In the genomic region with DNA sequence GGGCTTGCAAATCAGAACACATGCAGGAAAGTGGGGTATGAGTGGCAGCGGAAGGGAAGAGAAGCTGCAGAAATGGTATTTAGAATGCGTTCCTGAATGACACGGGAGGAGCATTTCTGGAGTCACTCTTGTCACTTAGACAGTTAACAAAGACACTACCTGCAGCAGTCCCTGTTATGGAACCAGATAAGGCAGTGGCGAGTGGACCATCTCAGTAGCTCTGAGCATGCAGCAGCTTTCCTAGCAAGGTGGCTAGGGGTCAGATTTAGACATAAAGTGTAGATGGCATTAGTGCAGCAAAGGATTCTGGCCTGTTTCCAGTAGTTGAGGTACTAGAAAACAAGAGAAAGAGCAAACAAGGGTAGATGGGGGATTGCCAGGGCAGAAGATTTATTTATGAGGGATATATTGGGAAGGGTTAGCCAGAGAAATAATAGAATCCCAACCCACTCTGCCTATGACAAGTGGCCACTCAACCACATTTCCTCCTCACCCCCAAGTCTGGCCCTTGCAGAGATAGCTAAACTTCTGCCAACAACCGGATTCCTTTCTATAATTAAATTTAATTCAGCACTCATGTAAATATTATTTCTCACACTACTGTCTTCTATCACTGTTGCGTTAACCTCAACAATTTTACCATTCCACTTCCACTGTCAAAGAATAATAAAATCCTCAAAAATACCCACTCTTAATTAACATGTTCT, we compare ENCODE assay signal across 22 cellular contexts.
DNase-seq lines count a peak whose midpoint lies in the region; ATAC-seq and TF ChIP-seq lines count a peak whose summit lies in the region.
"Had no signal": no experiment of that assay in that cellular context is flagged by ENCODE, and none has a peak within 500 bp of the region (broad histone marks: within the 10 kb centered on the region; RNA-seq: fewer than 3 reads in every experiment).

No MANE protein-coding gene starts in this region.

- no peak overlapping the region for H3K27ac ChIP-seq in right cardiac atrium (ENCODE audit: low read length)
- H3K27ac ChIP-seq in vagina = no peak overlapping the region
- no peak overlapping the region for H3K27ac ChIP-seq in ovary
- H3K27ac ChIP-seq: PC-9, psoas muscle, SJCRH30, skin epidermis had no signal

- no peaks in the 10 kb centered on the region for H3K36me3 ChIP-seq in vagina
- H3K36me3 ChIP-seq in ovary = no peaks in the 10 kb centered on the region
- H3K36me3 ChIP-seq: SJCRH30 had no signal

- 67% methylated on average over 6 of the region's 6 CpGs for WGBS in right cardiac atrium
- WGBS in ovary, 3 donors = 65 to 74% (median 70%) methylated on average over 6 of the region's 6 CpGs

- H3K4me3 ChIP-seq in right cardiac atrium (ENCODE audit: low read length) = no peak overlapping the region
- H3K4me3 ChIP-seq in vagina = no peak overlapping the region
- H3K4me3 ChIP-seq in ovary = no peak overlapping the region
- H3K4me3 ChIP-seq: mucosa of descending colon, PC-9, psoas muscle, SJCRH30, skin epidermis had no signal

- TF ChIP-seq POLR2A in vagina (IDR thresholded peaks at IDR 0.05) (no peak), ovary (IDR thresholded peaks at IDR 0.05) (no peak)

- TF ChIP-seq EP300 in ovary (IDR thresholded peaks at IDR 0.05) = no peak

- H3K27me3 ChIP-seq in right cardiac atrium (ENCODE audit: control insufficient read depth, insufficient read depth) = no peaks in the 10 kb centered on the region
- H3K27me3 ChIP-seq in vagina = no peaks in the 10 kb centered on the region
- no peaks in the 10 kb centered on the region for H3K27me3 ChIP-seq in ovary
- H3K27me3 ChIP-seq: SJCRH30 had no signal

- H3K4me1 ChIP-seq in right cardiac atrium (ENCODE audit: control insufficient read depth, insufficient read depth, low read length) (peaks cover 12% of the 10 kb centered on the region), vagina (no peaks in the 10 kb centered on the region), ovary (ENCODE audit: insufficient read depth) (peaks cover 10% of the 10 kb centered on the region)

- H3K9me3 ChIP-seq in right cardiac atrium (ENCODE audit: control insufficient read depth, low read length) = no peaks in the 10 kb centered on the region
- no peaks in the 10 kb centered on the region for H3K9me3 ChIP-seq in vagina
- no peaks in the 10 kb centered on the region for H3K9me3 ChIP-seq in ovary
- H3K9me3 ChIP-seq: mucosa of descending colon, psoas muscle, SJCRH30 had no signal

- TF ChIP-seq CTCF in vagina (IDR thresholded peaks at IDR 0.05) (no peak), ovary (IDR thresholded peaks at IDR 0.05) (no peak)

- DNase-seq in Right ventricle myocardium superior = no peak
- no peak for DNase-seq in cardiac septum (ENCODE audit: low spot score)
- peak; percentile 59 for DNase-seq in SK-N-DZ (ENCODE audit: low spot score)
- no peak for DNase-seq in right cardiac atrium
- no peak for DNase-seq in vagina (ENCODE audit: extremely low spot score in 2 of 2)
- no peak for DNase-seq in activated T-cell treated with anti-CD3 and anti-CD28 coated beads, Interleukin-2, amount 50 U/mL, for 48 hours
- no peak for DNase-seq in ovary
- DNase-seq: activated CD8-positive, alpha-beta memory T cell treated with anti-CD3 and anti-CD28 coated beads for 24 hours; activated gamma-delta T cell treated with Interleukin-2 at 50 U/mL for 16 hours; activated T-cell treated with anti-CD3 and anti-CD28 coated beads, Interleukin-2, amount 50 U/mL, for 1 hour; DND-41; effector CD8-positive, alpha-beta T cell; erythroblast; foreskin fibroblast; Karpas-422; mucosa of descending colon; NCI-H1930; PC-9; psoas muscle; SJCRH30 had no signal

- ATAC-seq in Right ventricle myocardium superior (ENCODE audit: poor library complexity) = peak; percentile 92
- ATAC-seq in right cardiac atrium = peak; percentile 57 to 73
- ATAC-seq in GM18868 (IDR thresholded peaks at IDR 0.05; ENCODE audit: unreplicated experiment) = no peak
- ATAC-seq: mucosa of descending colon had no signal

- intact Hi-C loops in Right ventricle myocardium superior (cut with DNase I) = no loop called here
- intact Hi-C loops in cardiac septum (cut with DNase I) = no loop called here
- intact Hi-C loops in right cardiac atrium (cut with DNase I) = no loop called here
- intact Hi-C loops in vagina (cut with DNase I) = no loop called here
- intact Hi-C loops in ovary (cut with DNase I) = no loop called here
